ENCODE assay signal across 1 cellular context in genomic region chr19:5719274-5719960, GRCh38.
A peak's percentile ranks its signal among the peaks of the same experiment; 100 is the strongest.
TF ChIP-seq lines count a peak whose summit lies in the region.

No MANE protein-coding gene starts in this region.

TF ChIP-seq in K562, 482 proteins besides CTCF, POLR2A, EP300 and RAD21 (continued from another document and continues in another):
- TF ChIP-seq ZBTB11 (CRISPR knock-in tag; IDR thresholded peaks at IDR 0.05) (no peak), ZNF232 (CRISPR knock-in tag; IDR thresholded peaks at IDR 0.05) (no peak), ZNF717 (CRISPR knock-in tag; IDR thresholded peaks at IDR 0.05) (no peak), CHD1 (IDR thresholded peaks at IDR 0.05; ENCODE audit: low read length) (peak; percentile 22), MYC (IDR thresholded peaks at IDR 0.05; ENCODE audit: low read depth, low read length) (no peak), MYC (CRISPR knock-in tag; IDR thresholded peaks at IDR 0.05; ENCODE audit: borderline replicate concordance, low read depth) (no peak), POLR2AphosphoS2 (IDR thresholded peaks at IDR 0.05; ENCODE audit: low read length) (no peak; the same call in 1 of the 2 replicates), ZNF431 (CRISPR knock-in tag; IDR thresholded peaks at IDR 0.05) (no peak), IRF2 (CRISPR knock-in tag; IDR thresholded peaks at IDR 0.05) (no peak), PBX2 (CRISPR knock-in tag; IDR thresholded peaks at IDR 0.05; ENCODE audit: low read depth) (no peak), PBX2 (tag; conservative IDR thresholded peaks at IDR 0.05; ENCODE audit: low read depth) (no peak), FOXP1 (CRISPR knock-in tag; IDR thresholded peaks at IDR 0.05) (no peak; the same call in 1 of the 2 replicates), ZNF212 (CRISPR knock-in tag; IDR thresholded peaks at IDR 0.05) (no peak), MYBL2 (IDR thresholded peaks at IDR 0.05; ENCODE audit: low read depth) (no peak), MYBL2 (CRISPR knock-in tag; IDR thresholded peaks at IDR 0.05; ENCODE audit: borderline replicate concordance) (no peak), TRIM25 (IDR thresholded peaks at IDR 0.05; ENCODE audit: borderline replicate concordance) (no peak), TEAD1 (CRISPR knock-in tag; IDR thresholded peaks at IDR 0.05) (no peak), FOXJ2 (tag; IDR thresholded peaks at IDR 0.05) (peak; percentile 43; the same call in 1 of the 2 replicates), MCM3 (IDR thresholded peaks at IDR 0.05) (no peak), SAFB (IDR thresholded peaks at IDR 0.05; ENCODE audit: borderline replicate concordance, low read depth, low read length) (no peak), ZNF79 (CRISPR knock-in tag; IDR thresholded peaks at IDR 0.05; ENCODE audit: low read depth) (no peak), BHLHE40 (IDR thresholded peaks at IDR 0.05; ENCODE audit: low read length) (no peak), TBP (optimal IDR thresholded peaks at IDR 0.05; ENCODE audit: low read depth, low read length) (no peak), NFRKB (IDR thresholded peaks at IDR 0.05; ENCODE audit: low read depth) (no peak), FOXJ3 (CRISPR knock-in tag; IDR thresholded peaks at IDR 0.05) (no peak), ZNF77 (CRISPR knock-in tag; IDR thresholded peaks at IDR 0.05) (no peak), HCFC1 (IDR thresholded peaks at IDR 0.05; ENCODE audit: low read depth, low read length) (no peak), ZBTB26 (CRISPR knock-in tag; IDR thresholded peaks at IDR 0.05) (no peak), ZNF133 (CRISPR knock-in tag; IDR thresholded peaks at IDR 0.05) (no peak), ZNF274 (IDR thresholded peaks at IDR 0.05; ENCODE audit: borderline replicate concordance, low read depth, low read length) (no peak), ZBTB43 (CRISPR knock-in tag; IDR thresholded peaks at IDR 0.05) (peak; percentile 86; the same call in 1 of the 2 replicates), SMARCA4 (IDR thresholded peaks at IDR 0.05) (no peak), BCL6 (CRISPR knock-in tag; IDR thresholded peaks at IDR 0.05) (no peak), FOSL1 (tag; conservative IDR thresholded peaks at IDR 0.05) (no peak), ZNF644 (tag; IDR thresholded peaks at IDR 0.05; ENCODE audit: low read depth) (no peak), ZC3H4 (CRISPR knock-in tag; IDR thresholded peaks at IDR 0.05; ENCODE audit: borderline replicate concordance) (no peak), SMARCE1 (IDR thresholded peaks at IDR 0.05) (no peak), MEIS2 (IDR thresholded peaks at IDR 0.05; ENCODE audit: partially characterized antibody) (no peak), CCAR2 (IDR thresholded peaks at IDR 0.05; ENCODE audit: low read depth, low read length) (no peak), THRAP3 (IDR thresholded peaks at IDR 0.05; ENCODE audit: borderline replicate concordance) (no peak)
- TF ChIP-seq, protein P1, sequence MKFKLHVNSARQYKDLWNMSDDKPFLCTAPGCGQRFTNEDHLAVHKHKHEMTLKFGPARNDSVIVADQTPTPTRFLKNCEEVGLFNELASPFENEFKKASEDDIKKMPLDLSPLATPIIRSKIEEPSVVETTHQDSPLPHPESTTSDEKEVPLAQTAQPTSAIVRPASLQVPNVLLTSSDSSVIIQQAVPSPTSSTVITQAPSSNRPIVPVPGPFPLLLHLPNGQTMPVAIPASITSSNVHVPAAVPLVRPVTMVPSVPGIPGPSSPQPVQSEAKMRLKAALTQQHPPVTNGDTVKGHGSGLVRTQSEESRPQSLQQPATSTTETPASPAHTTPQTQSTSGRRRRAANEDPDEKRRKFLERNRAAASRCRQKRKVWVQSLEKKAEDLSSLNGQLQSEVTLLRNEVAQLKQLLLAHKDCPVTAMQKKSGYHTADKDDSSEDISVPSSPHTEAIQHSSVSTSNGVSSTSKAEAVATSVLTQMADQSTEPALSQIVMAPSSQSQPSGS (CRISPR knock-in tag; IDR thresholded peaks at IDR 0.05) = no peak
- TF ChIP-seq, protein P2, sequence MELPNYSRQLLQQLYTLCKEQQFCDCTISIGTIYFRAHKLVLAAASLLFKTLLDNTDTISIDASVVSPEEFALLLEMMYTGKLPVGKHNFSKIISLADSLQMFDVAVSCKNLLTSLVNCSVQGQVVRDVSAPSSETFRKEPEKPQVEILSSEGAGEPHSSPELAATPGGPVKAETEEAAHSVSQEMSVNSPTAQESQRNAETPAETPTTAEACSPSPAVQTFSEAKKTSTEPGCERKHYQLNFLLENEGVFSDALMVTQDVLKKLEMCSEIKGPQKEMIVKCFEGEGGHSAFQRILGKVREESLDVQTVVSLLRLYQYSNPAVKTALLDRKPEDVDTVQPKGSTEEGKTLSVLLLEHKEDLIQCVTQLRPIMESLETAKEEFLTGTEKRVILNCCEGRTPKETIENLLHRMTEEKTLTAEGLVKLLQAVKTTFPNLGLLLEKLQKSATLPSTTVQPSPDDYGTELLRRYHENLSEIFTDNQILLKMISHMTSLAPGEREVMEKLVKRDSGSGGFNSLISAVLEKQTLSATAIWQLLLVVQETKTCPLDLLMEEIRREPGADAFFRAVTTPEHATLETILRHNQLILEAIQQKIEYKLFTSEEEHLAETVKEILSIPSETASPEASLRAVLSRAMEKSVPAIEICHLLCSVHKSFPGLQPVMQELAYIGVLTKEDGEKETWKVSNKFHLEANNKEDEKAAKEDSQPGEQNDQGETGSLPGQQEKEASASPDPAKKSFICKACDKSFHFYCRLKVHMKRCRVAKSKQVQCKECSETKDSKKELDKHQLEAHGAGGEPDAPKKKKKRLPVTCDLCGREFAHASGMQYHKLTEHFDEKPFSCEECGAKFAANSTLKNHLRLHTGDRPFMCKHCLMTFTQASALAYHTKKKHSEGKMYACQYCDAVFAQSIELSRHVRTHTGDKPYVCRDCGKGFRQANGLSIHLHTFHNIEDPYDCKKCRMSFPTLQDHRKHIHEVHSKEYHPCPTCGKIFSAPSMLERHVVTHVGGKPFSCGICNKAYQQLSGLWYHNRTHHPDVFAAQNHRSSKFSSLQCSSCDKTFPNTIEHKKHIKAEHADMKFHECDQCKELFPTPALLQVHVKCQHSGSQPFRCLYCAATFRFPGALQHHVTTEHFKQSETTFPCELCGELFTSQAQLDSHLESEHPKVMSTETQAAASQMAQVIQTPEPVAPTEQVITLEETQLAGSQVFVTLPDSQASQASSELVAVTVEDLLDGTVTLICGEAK (IDR thresholded peaks at IDR 0.05) = no peak
- TF ChIP-seq, protein P2 (CRISPR knock-in tag; IDR thresholded peaks at IDR 0.05) = 0 out of 2 replicates have a peak, but pooled peaks have one; percentile 34
